In the genomic region with DNA sequence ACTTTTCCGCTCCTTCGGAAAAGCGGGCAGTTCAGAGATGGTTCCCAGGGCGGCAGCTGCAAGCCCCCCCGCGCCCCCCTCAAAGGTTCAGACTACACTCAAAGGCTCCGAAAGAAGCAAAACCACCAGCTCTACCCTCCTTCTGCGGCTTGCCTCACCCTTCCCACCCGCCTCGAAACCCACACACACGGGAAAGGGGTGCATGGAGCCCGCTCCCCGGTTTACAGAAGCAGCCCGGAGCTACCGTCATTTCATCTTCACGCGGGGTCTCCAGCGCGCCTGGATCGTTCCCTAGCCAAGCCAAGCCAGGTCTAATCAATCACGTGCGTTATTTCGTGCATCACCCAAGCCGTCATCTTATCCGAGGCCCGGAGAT, we compare ENCODE assay signal across 10 cellular contexts. TPM values are rescaled to one million over a fixed set of nuclear protein-coding genes. Genes with fewer than 3 reads are reported as not detected.
DNase-seq lines count a peak whose midpoint lies in the region; ATAC-seq and TF ChIP-seq lines count a peak whose summit lies in the region.
"Had no signal": no experiment of that assay in that cellular context is flagged by ENCODE, and none has a peak within 500 bp of the region (broad histone marks: within the 10 kb centered on the region; RNA-seq: fewer than 3 reads in every experiment).

No MANE protein-coding gene starts in this region.

- whole genome bisulfite sequencing in heart right ventricle, 2 donors = 1 to 2% methylated on average over 26 of the region's 26 CpGs

- peaks cover 0 to 9% (median 0%) of the 10 kb centered on the region in 9 donors for H3K4me1 ChIP-seq in heart right ventricle
- no peaks in the 10 kb centered on the region for H3K4me1 ChIP-seq in uterus

- H3K4me1 Mint-ChIP-seq in neural crest cell = peaks cover 52% of the 10 kb centered on the region

- ATAC-seq in heart right ventricle (no peak), Right ventricle myocardium inferior (no peak), esophagus mucosa (peak; percentile 15), HG03097 (IDR thresholded peaks at IDR 0.05; ENCODE audit: low FRiP score, unreplicated experiment) (no peak)

- peaks cover 0 to 70% (median 10%) of the 10 kb centered on the region in 7 donors for H3K27me3 ChIP-seq in heart right ventricle
- peaks cover 0 to 8% of the 10 kb centered on the region in 2 donors for H3K27me3 ChIP-seq in uterus

- H3K36me3 ChIP-seq in heart right ventricle (no peaks in the 10 kb centered on the region), uterus (no peaks in the 10 kb centered on the region)

- peak overlapping the region; percentile 88 for H3K27ac Mint-ChIP-seq in neural crest cell (ENCODE audit: unreplicated experiment)

- H3K4me3 ChIP-seq in heart right ventricle = peak overlapping the region in 9 of 10 donors; percentile 25 to 52 (median 47)
- peak overlapping the region; percentile 26 to 31 for H3K4me3 ChIP-seq in uterus

- peaks cover 4% of the 10 kb centered on the region for H3K36me3 Mint-ChIP-seq in neural crest cell (ENCODE audit: low read depth)

- no peaks in the 10 kb centered on the region for H3K27me3 Mint-ChIP-seq in neural crest cell (ENCODE audit: low read depth)

- H3K4me3 Mint-ChIP-seq in neural crest cell = peak overlapping the region; percentile 98

- intact Hi-C loops in heart right ventricle (cut with DNase I) (loop anchor here in 1 of 10 donors (10.0 kb wide), 1 partner anchor 407 kb away; no protein-coding TSS in a partner anchor), Right ventricle myocardium inferior (cut with DNase I) (no loop called here), uterus (cut with DNase I; ENCODE audit: low total_unique reads) (no loop called here)

- H3K9me3 Mint-ChIP-seq in neural crest cell = no peaks in the 10 kb centered on the region

- no peak overlapping the region for H3K27ac ChIP-seq in heart right ventricle
- no peak overlapping the region for H3K27ac ChIP-seq in uterus

- no peak for TF ChIP-seq CTCF in heart right ventricle (IDR thresholded peaks at IDR 0.05)
- no peak for TF ChIP-seq CTCF in neural crest cell (conservative IDR thresholded peaks at IDR 0.05)
- TF ChIP-seq CTCF in uterus (IDR thresholded peaks at IDR 0.05) = no peak

- H3K9me3 ChIP-seq in heart right ventricle = no peaks in the 10 kb centered on the region
- H3K9me3 ChIP-seq in uterus = no peaks in the 10 kb centered on the region

- no peak for DNase-seq in heart right ventricle
- DNase-seq in Right ventricle myocardium inferior (ENCODE audit: missing footprints) = no peak
- peak; percentile 33 for DNase-seq in neural crest cell (ENCODE audit: low read depth, low spot score)
- no peak for DNase-seq in uterus
- DNase-seq in OCI-M2 (lab: John Stamatoyannopoulos, UW; ENCODE audit: unreplicated experiment) = no peak
- DNase-seq in activated effector memory CD4-positive, alpha-beta T cell treated with anti-CD3 and anti-CD28 coated beads, Interleukin-2, amount 50 U/mL, for 16 hours = no peak
- DNase-seq: SHP77 had no signal

- no peak for TF ChIP-seq POLR2A in uterus (IDR thresholded peaks at IDR 0.05)

RNA-seq across cellular contexts. Expression of a gene that starts 1.2 kb away (rescaled TPM):
- total RNA-seq in heart right ventricle (1 to 10 TPM in 9 of 10 donors, under 1 TPM in 1; 0.55 to 4.1 (median 1.7) TPM), Right ventricle myocardium inferior (3.3 TPM), esophagus mucosa (1.00 TPM), neural crest cell (57.4 and 57.8 TPM in 2 replicates), uterus (10 to 100 TPM in 2 of 4 donors, 1 to 10 TPM in 2; 6.2 to 42.5 (median 11.8) TPM)
- polyA plus RNA-seq in heart right ventricle = 1 to 10 TPM in 1 of 2 donors, under 1 TPM in 1; 0.37 to 1.3 TPM
- total RNA-seq: bronchial epithelial cell had no signal
